ENCODE assay signal across 6 cellular contexts in the genomic region with DNA sequence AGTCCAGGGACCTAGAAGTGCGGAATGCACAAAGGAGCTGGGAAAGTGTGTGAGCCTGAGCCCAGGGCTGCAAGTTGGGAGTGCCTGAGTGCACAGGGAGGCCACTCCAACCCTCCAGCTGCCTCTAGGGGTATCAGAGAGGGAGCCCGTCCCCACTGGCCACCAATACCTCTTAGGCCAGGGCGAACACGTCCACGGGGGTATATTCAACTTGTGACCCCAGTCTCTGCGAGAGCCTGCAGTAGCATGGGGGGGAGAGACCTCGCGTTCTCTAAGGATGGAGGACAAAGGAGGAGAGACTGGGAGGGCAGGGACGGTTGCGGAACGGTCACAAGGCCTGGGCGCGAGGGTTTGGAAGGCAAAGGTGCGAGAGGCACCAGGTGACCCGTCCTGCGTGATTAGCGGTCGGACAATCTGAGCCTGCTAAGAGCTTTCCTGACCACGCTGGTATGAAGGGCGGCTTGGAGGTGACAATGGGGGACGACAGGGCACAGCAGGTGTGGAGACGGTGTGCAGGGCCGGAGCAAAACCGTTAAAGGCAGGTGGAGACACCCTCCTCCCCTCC. TPM values are rescaled to one million over a fixed set of nuclear protein-coding genes. Genes with fewer than 3 reads are reported as not detected.
A peak's percentile ranks its signal among the peaks of the same experiment; 100 is the strongest.
DNase-seq lines count a peak whose midpoint lies in the region; ATAC-seq and TF ChIP-seq lines count a peak whose summit lies in the region.

No MANE protein-coding gene starts in this region.

- no peaks in the 10 kb centered on the region for H3K36me3 ChIP-seq in kidney epithelial cell (ENCODE audit: control insufficient read depth, insufficient read depth, low read length)

- H3K4me3 ChIP-seq in kidney epithelial cell (ENCODE audit: low read depth, low read length): peak overlapping the region; percentile 50

- peak overlapping the region; percentile 70 for H3K27ac ChIP-seq in VCaP

- DNase-seq in Daoy (ENCODE audit: low read depth): peak; percentile 23
- DNase-seq in kidney epithelial cell (ENCODE audit: low read depth): no peak
- no peak for DNase-seq in NCI-H146 (lab: John Stamatoyannopoulos, UW)
- DNase-seq in C1 segment of cervical spinal cord (lab: John Stamatoyannopoulos, UW): no peak

- TF ChIP-seq CTCF in VCaP (conservative IDR thresholded peaks at IDR 0.05): no peak
- TF ChIP-seq CTCF in kidney epithelial cell (IDR thresholded peaks at IDR 0.05; ENCODE audit: insufficient read depth, low read length, poor library complexity, severe bottlenecking): no peak

- no peak for ATAC-seq in GM18505 (IDR thresholded peaks at IDR 0.05; ENCODE audit: unreplicated experiment)

- H3K27me3 ChIP-seq in kidney epithelial cell (ENCODE audit: control insufficient read depth, insufficient read depth, low read length): no peaks in the 10 kb centered on the region

- TF ChIP-seq POLR2A in GM18505 (IDR thresholded peaks at IDR 0.05; ENCODE audit: borderline replicate concordance, extremely low read depth, insufficient read depth, insufficient read length): no peak

RNA-seq across cellular contexts. Expression of a gene that starts 0.7 kb away (rescaled TPM):
- total RNA-seq in Daoy (2014; rRNA removed; shearing (Covaris generic)): 108 TPM in 2 replicates
- total RNA-seq in kidney epithelial cell: 85.6 and 104 TPM in 2 replicates

RNA-seq across cellular contexts. Expression of a gene that starts 13.7 kb away (rescaled TPM):
- total RNA-seq in Daoy (2014; rRNA removed; shearing (Covaris generic)): 17.0 and 22.6 TPM in 2 replicates
- total RNA-seq in kidney epithelial cell: 49.8 and 61.4 TPM in 2 replicates

RNA-seq across cellular contexts. Expression of a gene that starts 13.8 kb away (rescaled TPM):
- 153 and 281 TPM in 2 replicates for total RNA-seq in Daoy (2014; rRNA removed; shearing (Covaris generic))
- total RNA-seq in kidney epithelial cell: 298 and 330 TPM in 2 replicates

RNA-seq across cellular contexts. Expression of a gene that starts 35.6 kb away (rescaled TPM):
- total RNA-seq in Daoy (2014; rRNA removed; shearing (Covaris generic)): 0.40 TPM in 1 of 2 replicates, not detected in the other
- total RNA-seq in kidney epithelial cell: 3.7 and 8.1 TPM in 2 replicates

RNA-seq across cellular contexts. Expression of a gene that starts 56.5 kb away (rescaled TPM):
- total RNA-seq in Daoy (2014; rRNA removed; shearing (Covaris generic)): 0.86 TPM in 1 of 2 replicates, not detected in the other
- 22.4 and 31.4 TPM in 2 replicates for total RNA-seq in kidney epithelial cell
